8 cellular contexts compared by ENCODE assay signal in the genomic region with DNA sequence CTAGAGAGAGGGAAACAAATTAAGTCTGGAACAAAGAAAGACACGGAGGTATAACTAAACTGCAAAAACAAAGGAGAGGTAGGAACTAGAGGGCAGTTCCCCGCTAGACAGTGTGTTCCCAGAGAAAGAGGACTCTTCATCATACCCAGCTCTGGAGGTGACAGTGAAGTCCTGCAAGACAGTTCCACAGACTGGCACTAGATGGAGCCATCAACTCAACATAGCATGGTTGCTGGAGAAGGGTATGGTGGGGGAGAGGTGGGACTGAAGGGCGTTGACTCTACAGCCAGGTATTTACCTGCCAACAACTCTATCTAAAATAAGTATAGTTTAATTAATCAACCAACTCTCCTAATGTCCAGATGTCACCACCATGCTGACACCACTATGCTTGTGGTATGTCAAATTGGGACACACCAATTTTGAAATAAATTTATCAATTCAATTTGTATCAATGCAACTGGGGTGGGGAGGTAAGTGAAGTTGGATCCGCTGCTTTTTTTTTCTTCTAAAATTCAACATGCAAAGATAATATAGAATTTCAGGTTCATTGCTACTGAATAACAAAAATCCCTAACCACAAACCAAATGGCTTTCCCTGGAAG. TPM values are rescaled to one million over a fixed set of nuclear protein-coding genes. Genes with fewer than 3 reads are reported as not detected.
DNase-seq lines count a peak whose midpoint lies in the region; ATAC-seq and TF ChIP-seq lines count a peak whose summit lies in the region.

No MANE protein-coding gene starts in this region.

- H3K4me3 ChIP-seq in breast epithelium: no peak overlapping the region

- no peak overlapping the region for H3K4me3 Mint-ChIP-seq in type B pancreatic cell

- no peak overlapping the region for H3K27ac ChIP-seq in breast epithelium

- peak in 2 of 3 donors; percentile 28 to 44 for TF ChIP-seq CTCF in breast epithelium (IDR thresholded peaks at IDR 0.05)
- peak; percentile 79 for TF ChIP-seq CTCF in type B pancreatic cell (conservative IDR thresholded peaks at IDR 0.05)

- intact Hi-C loops in breast epithelium (cut with DNase I; ENCODE audit: low total_unique reads): no loop called here

- H3K4me1 Mint-ChIP-seq in type B pancreatic cell (ENCODE audit: unreplicated experiment): peaks cover 51% of the 10 kb centered on the region

- no peak for TF ChIP-seq POLR2A in breast epithelium (IDR thresholded peaks at IDR 0.05)

- DNase-seq in COLO668 (lab: John Stamatoyannopoulos, UW; ENCODE audit: unreplicated experiment) (peak; percentile 26), HT1080 (ENCODE audit: low read depth) (peak; percentile 59), T follicular helper cell (ENCODE audit: low read depth) (peak; percentile 18), breast epithelium (ENCODE audit: low spot score in 2 of 2) (no peak), mucosa of gallbladder (ENCODE audit: low spot score) (peak; percentile 20), type B pancreatic cell (ENCODE audit: extremely low spot score, unreplicated experiment) (no peak), AG08395 (ENCODE audit: low spot score) (no peak)

- peaks cover 0 to 7% of the 10 kb centered on the region in 2 donors for H3K4me1 ChIP-seq in breast epithelium

- no peak for ATAC-seq in GM18867 (IDR thresholded peaks at IDR 0.05; ENCODE audit: unreplicated experiment)

- H3K36me3 Mint-ChIP-seq in type B pancreatic cell: peaks cover 11% of the 10 kb centered on the region

- no peak overlapping the region for H3K27ac Mint-ChIP-seq in type B pancreatic cell

- H3K9me3 ChIP-seq in breast epithelium: no peaks in the 10 kb centered on the region

- no peaks in the 10 kb centered on the region for H3K36me3 ChIP-seq in breast epithelium

- peaks cover 4% of the 10 kb centered on the region for H3K27me3 Mint-ChIP-seq in type B pancreatic cell

- peaks cover 8% of the 10 kb centered on the region for H3K9me3 Mint-ChIP-seq in type B pancreatic cell

- no peaks in the 10 kb centered on the region for H3K27me3 ChIP-seq in breast epithelium

RNA-seq across cellular contexts. Expression of a gene that starts 9.7 kb away (rescaled TPM):
- 0.30 and 0.87 TPM in 2 replicates for total RNA-seq in HT1080 (2014; rRNA removed; shearing (Covaris generic))
- 0.14 and 0.17 TPM in 2 replicates for polyA plus RNA-seq in HT1080 (2015; cell fraction: cytosol; rRNA removed)
- polyA plus RNA-seq in HT1080 (2015; cell fraction: nucleus; rRNA removed): 0.15 and 0.59 TPM in 2 replicates
- 10 to 100 TPM in 1 of 3 donors, 1 to 10 TPM in 2; 6.2 to 13.8 (median 7.0) TPM for total RNA-seq in breast epithelium
- total RNA-seq in mucosa of gallbladder: 2.6 TPM
- 8.5 and 33.5 TPM in 2 replicates for total RNA-seq in type B pancreatic cell (ENCODE audit: low replicate concordance)

Comparison
In these comparisons a context has a peak if more than half of its experiments do, and no peak if none do; other contexts are left out.
1. DNase-seq: peak in COLO668 (single experiment), HT1080 (single experiment), T follicular helper cell (single experiment) and mucosa of gallbladder (single experiment); none in breast epithelium (0 of 2), type B pancreatic cell (single experiment) and AG08395 (single experiment).